ENCODE assay signal across 1 cellular context in genomic region chr18:36769611-36770314, GRCh38.
TF ChIP-seq lines count a peak whose summit lies in the region.

No MANE protein-coding gene starts in this region.

TF ChIP-seq in H1, 55 proteins besides CTCF, POLR2A, EP300 and RAD21:
- TF ChIP-seq RNF2 (IDR thresholded peaks at IDR 0.05; ENCODE audit: borderline replicate concordance, low read depth, low read length, missing control alignments, poor library complexity, severe bottlenecking) (no peak), CREB1 (IDR thresholded peaks at IDR 0.05) (no peak), MAX (IDR thresholded peaks at IDR 0.05) (no peak), CHD2 (IDR thresholded peaks at IDR 0.05; ENCODE audit: low read length) (no peak), CEBPB (IDR thresholded peaks at IDR 0.05; ENCODE audit: low read depth, low read length) (no peak), BACH1 (IDR thresholded peaks at IDR 0.05; ENCODE audit: low read length) (no peak), E2F6 (IDR thresholded peaks at IDR 0.05) (no peak), GTF2F1 (IDR thresholded peaks at IDR 0.05; ENCODE audit: borderline replicate concordance, low read depth, low read length) (no peak), EGR1 (IDR thresholded peaks at IDR 0.05; ENCODE audit: borderline replicate concordance, low read depth, low read length) (no peak), MAFK (IDR thresholded peaks at IDR 0.05; ENCODE audit: low read depth, low read length) (no peak), YY1 (IDR thresholded peaks at IDR 0.05; ENCODE audit: low read depth, low read length) (no peak), RFX5 (IDR thresholded peaks at IDR 0.05; ENCODE audit: borderline replicate concordance, low read depth, low read length) (no peak), BRCA1 (IDR thresholded peaks at IDR 0.05; ENCODE audit: low read depth, low read length) (no peak), CHD7 (IDR thresholded peaks at IDR 0.05; ENCODE audit: insufficient replicate concordance, low read length) (no peak)
